8 cellular contexts compared by ENCODE assay signal in the genomic region with DNA sequence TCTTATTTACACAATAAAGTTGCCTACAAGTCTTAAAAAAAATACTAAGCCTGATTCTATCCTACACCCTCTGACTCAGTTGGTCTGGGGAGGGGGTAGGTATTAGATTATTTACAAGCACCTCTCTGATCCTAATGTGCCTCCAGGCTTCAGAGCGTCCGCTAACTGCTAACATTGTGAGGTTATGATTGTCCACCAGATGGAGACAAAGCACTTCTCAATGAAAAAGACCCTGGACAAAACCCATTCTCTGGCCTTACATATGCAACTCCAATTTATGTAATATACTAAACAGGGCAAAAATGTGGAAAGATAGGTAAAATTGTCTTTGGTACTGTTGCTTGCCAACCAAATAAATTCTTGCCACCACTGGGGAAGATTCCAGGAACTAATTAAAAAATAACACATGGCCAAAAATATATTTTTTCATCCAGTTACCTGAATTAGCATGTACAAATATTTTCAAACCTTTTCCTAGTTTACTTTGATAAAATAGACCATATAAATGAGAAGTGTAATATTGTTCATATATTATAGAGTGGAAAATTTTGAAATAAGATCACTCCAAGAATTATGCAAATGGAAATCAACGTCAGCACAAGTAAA.
DNase-seq lines count a peak whose midpoint lies in the region; ATAC-seq, FAIRE-seq and TF ChIP-seq lines count a peak whose summit lies in the region.

No MANE protein-coding gene starts in this region.

- CTCF ChIA-PET in endothelial cell of umbilical vein (lab: Charles Lee): interaction anchor here (0.6 to 2.3 kb wide), 12 partner anchors 11 to 1072 kb away, joined by 3 to 16 read pairs (median 4); partner anchors contain the start of gene KIF20B

- intact Hi-C loops in endothelial cell of umbilical vein (cut with micrococcal nuclease): loop anchor here (1.0 to 10.0 kb wide), 10 partner anchors 161 to 1070 kb away; no protein-coding TSS in a partner anchor

- POLR2A ChIA-PET in endothelial cell of umbilical vein (lab: Charles Lee): no interaction called here

- peaks cover 8% of the 10 kb centered on the region for H3K4me1 ChIP-seq in endothelial cell of umbilical vein (ENCODE audit: control insufficient read depth, extremely low read depth, insufficient read depth, low read length)

- no TSS peak for BruUV-seq in endothelial cell of umbilical vein (replicated peaks; lab: Mats Ljungman, UMichigan)

- H3K27me3 Mint-ChIP-seq in mesothelial cell of epicardium (ENCODE audit: low read depth): no peaks in the 10 kb centered on the region

- no peaks in the 10 kb centered on the region for H4K20me1 ChIP-seq in endothelial cell of umbilical vein (replicated peaks; ENCODE audit: control insufficient read depth, extremely low read depth, insufficient read depth, low read length)

- H3K9me1 ChIP-seq in endothelial cell of umbilical vein (replicated peaks; ENCODE audit: control insufficient read depth, extremely low read depth, insufficient read depth, low read length): no peaks in the 10 kb centered on the region

- FAIRE-seq in A204.1 (lab: Jason Lieb, UNC) (peak; percentile 93), endothelial cell of umbilical vein (lab: Jason Lieb, UNC) (peak; percentile 73)

- H3K27me3 ChIP-seq in endothelial cell of umbilical vein (ENCODE audit: control insufficient read depth in 2 of 2, insufficient read depth in 2 of 2, low read length in 2 of 2): peaks cover 0 to 2% of the 10 kb centered on the region in 2 experiments

- H3K36me3 ChIP-seq in endothelial cell of umbilical vein (ENCODE audit: control insufficient read depth in 2 of 2, extremely low read depth in 1 of 2, insufficient read depth in 2 of 2, low read length in 2 of 2): no peaks in the 10 kb centered on the region

- no peak overlapping the region for H3K9ac ChIP-seq in endothelial cell of umbilical vein (replicated peaks; ENCODE audit: extremely low read depth, insufficient read depth, low read length)

- no peak overlapping the region for H2AFZ ChIP-seq in endothelial cell of umbilical vein (ENCODE audit: low read depth, low read length)

- no peak overlapping the region for H3K27ac ChIP-seq in endothelial cell of umbilical vein (ENCODE audit: insufficient read depth, low read depth, low read length)

- no peak overlapping the region for H3K4me3 Mint-ChIP-seq in mesothelial cell of epicardium

- H3K79me2 ChIP-seq in endothelial cell of umbilical vein (ENCODE audit: control insufficient read depth, insufficient read depth, low read length): no peaks in the 10 kb centered on the region

- dilution Hi-C loops in endothelial cell of umbilical vein (cut with MboI; ENCODE audit: extremely low pct_ligation_motif_present, low sequenced_read_pairs): no loop called here

- ATAC-seq in HG02588 (IDR thresholded peaks at IDR 0.05; ENCODE audit: unreplicated experiment) (peak; percentile 75), GM19452 (IDR thresholded peaks at IDR 0.05; ENCODE audit: unreplicated experiment) (no peak)

- DNase-seq in GF-D8 (lab: John Stamatoyannopoulos, UW) (peak; percentile 18), NCI-H2081 treated with DMSO at 0.1 percent for 48 hours (lab: John Stamatoyannopoulos, UW) (peak; percentile 13), T1000 (lab: John Stamatoyannopoulos, UW) (peak; percentile 16), endothelial cell of umbilical vein (ENCODE audit: low read depth, low spot score) (peak; percentile 73), mesothelial cell of epicardium (ENCODE audit: low spot score in 2 of 2, unreplicated experiment in 2 of 2) (no peak)

- H3K4me2 ChIP-seq in endothelial cell of umbilical vein (ENCODE audit: insufficient read depth, low read length): no peak overlapping the region

- H3K4me3 ChIP-seq in endothelial cell of umbilical vein (replicated peaks in 1 of 3; ENCODE audit: insufficient read depth in 1 of 3, low read depth in 1 of 3, low read length in 3 of 3): no peak overlapping the region

- no peak for TF ChIP-seq POLR2A in endothelial cell of umbilical vein (IDR thresholded peaks at IDR 0.05; ENCODE audit: low read depth, low read length)

- TF ChIP-seq CTCF in endothelial cell of umbilical vein (IDR thresholded peaks at IDR 0.05; ENCODE audit: extremely low read depth in 1 of 2, insufficient read depth in 1 of 2, low read depth in 1 of 2, low read length in 2 of 2) (peak; percentile 63 to 66), mesothelial cell of epicardium (IDR thresholded peaks at IDR 0.05; ENCODE audit: unreplicated experiment) (peak; percentile 75)

- H3K4me1 Mint-ChIP-seq in mesothelial cell of epicardium: peaks cover 18% of the 10 kb centered on the region

- H3K9me3 ChIP-seq in endothelial cell of umbilical vein (replicated peaks; ENCODE audit: control insufficient read depth, insufficient read depth, low read length): no peaks in the 10 kb centered on the region

- H3K9me3 Mint-ChIP-seq in mesothelial cell of epicardium: no peaks in the 10 kb centered on the region

- H3K27ac Mint-ChIP-seq in mesothelial cell of epicardium: no peak overlapping the region

- no peaks in the 10 kb centered on the region for H3K36me3 Mint-ChIP-seq in mesothelial cell of epicardium

TF ChIP-seq in endothelial cell of umbilical vein, 7 proteins besides CTCF, POLR2A, EP300 and RAD21:
- TF ChIP-seq MYC (IDR thresholded peaks at IDR 0.05; ENCODE audit: low read depth, low read length) (no peak), JUN (IDR thresholded peaks at IDR 0.05; ENCODE audit: borderline replicate concordance, insufficient read depth, insufficient read length, low read depth) (no peak), GATA2 (IDR thresholded peaks at IDR 0.05; ENCODE audit: insufficient read depth, insufficient read length, low read depth, low read length) (no peak), EZH2 (IDR thresholded peaks at IDR 0.05; ENCODE audit: borderline replicate concordance, low read depth, low read length, severe bottlenecking) (no peak), POLR2AphosphoS5 (IDR thresholded peaks at IDR 0.05; ENCODE audit: insufficient read depth, low read depth, low read length) (no peak), FOS (IDR thresholded peaks at IDR 0.05; ENCODE audit: borderline replicate concordance, insufficient read depth, low read length) (no peak)
- TF ChIP-seq, protein P1, sequence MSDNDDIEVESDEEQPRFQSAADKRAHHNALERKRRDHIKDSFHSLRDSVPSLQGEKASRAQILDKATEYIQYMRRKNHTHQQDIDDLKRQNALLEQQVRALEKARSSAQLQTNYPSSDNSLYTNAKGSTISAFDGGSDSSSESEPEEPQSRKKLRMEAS (IDR thresholded peaks at IDR 0.05; ENCODE audit: insufficient read depth, insufficient read length): no peak
TF ChIP-seq in endothelial cell of umbilical vein: peak in this region for 0.

Comparison
In these comparisons a context has a peak if more than half of its experiments do, and no peak if none do; other contexts are left out.
1. DNase-seq: peak in GF-D8 (single experiment), NCI-H2081 treated with DMSO at 0.1 percent for 48 hours (single experiment), T1000 (single experiment) and endothelial cell of umbilical vein (single experiment); none in mesothelial cell of epicardium (0 of 2).